28 cellular contexts compared by ENCODE assay signal in genomic region chr3:65479118-65479517, GRCh38.
"Had no signal": no experiment of that assay in that cellular context is flagged by ENCODE, and none has a peak within 500 bp of the region (broad histone marks: within the 10 kb centered on the region; RNA-seq: fewer than 3 reads in every experiment).

No MANE protein-coding gene starts in this region.

- H3K27me3 ChIP-seq: MG63 had no signal

- H3K27ac Mint-ChIP-seq: activated CD4-positive, alpha-beta T cell treated with anti-CD3 and anti-CD28 coated beads for 36 hours; activated CD8-positive, alpha-beta T cell treated with anti-CD3 and anti-CD28 coated beads for 36 hours; activated naive CD4-positive, alpha-beta T cell treated with anti-CD3 and anti-CD28 coated beads, Interleukin-2, amount 10 ng/mL, durations not matched to agents 7 days and 5 days; activated naive CD8-positive, alpha-beta T cell treated with anti-CD3 and anti-CD28 coated beads for 36 hours; activated T-cell treated with anti-CD3 and anti-CD28 coated beads, Interleukin-2, amount 50 U/mL, for 72 hours; activated T-helper 2 cell treated with anti-CD3 and anti-CD28 coated beads, Interferon-gamma antibody, Interleukin-2, Interleukin-4, amounts not matched to agents 10 μg/mL and 5 μg/mL and 100 μg/mL, durations not matched to agents 14 hours and 24 hours and 36 hours; T-cell had no signal

- H3K4me3 ChIP-seq: MG63, SK-N-MC had no signal

- H3K9me3 ChIP-seq: MG63 had no signal

- DNase-seq: activated CD4-positive, alpha-beta T cell treated with anti-CD3 and anti-CD28 coated beads for 36 hours; activated CD4-positive, alpha-beta T cell treated with anti-CD3 and anti-CD28 coated beads, Interleukin-2, amount 50 U/mL, for 1 hour; activated CD4-positive, CD25-positive, alpha-beta regulatory T cell; activated CD8-positive, alpha-beta memory T cell treated with anti-CD3 and anti-CD28 coated beads, Interleukin-2, amount 50 U/mL, for 4 hours; activated CD8-positive, alpha-beta T cell treated with anti-CD3 and anti-CD28 coated beads for 36 hours; activated gamma-delta T cell treated with Interleukin-2 at 50 U/mL for 16 hours; activated naive CD4-positive, alpha-beta T cell treated with anti-CD3 and anti-CD28 coated beads, Interleukin-2, amount 10 ng/mL, durations not matched to agents 7 days and 5 days; activated naive CD8-positive, alpha-beta T cell treated with anti-CD3 and anti-CD28 coated beads for 36 hours; activated T-cell treated with anti-CD3 and anti-CD28 coated beads, Interleukin-2, amount 50 U/mL, for 72 hours; cerebellar nuclear complex; MG63; MV-4-11; NCI-H1092 treated with DMSO at 0.1 percent for 48 hours; NCI-H1417 treated with DMSO at 0.1 percent for 48 hours; NCI-H1694; NCI-H2029 treated with DMSO at 0.1 percent for 48 hours; NCI-H345; NCI-H510A; NK-92 treated with Interleukin-12 subunit alpha and Interleukin-12 subunit beta, amount 100 ng/mL, for 24 hours; OCI-M1; RPMI8226; T-cell; T-helper 2 cell; T1000 had no signal

- H3K4me1 Mint-ChIP-seq: activated CD4-positive, alpha-beta T cell treated with anti-CD3 and anti-CD28 coated beads for 36 hours; activated naive CD4-positive, alpha-beta T cell treated with anti-CD3 and anti-CD28 coated beads, Interleukin-2, amount 10 ng/mL, durations not matched to agents 7 days and 5 days; activated naive CD8-positive, alpha-beta T cell treated with anti-CD3 and anti-CD28 coated beads for 36 hours; T-cell had no signal

- ATAC-seq: activated CD4-positive, alpha-beta T cell treated with anti-CD3 and anti-CD28 coated beads for 36 hours; activated CD8-positive, alpha-beta T cell treated with anti-CD3 and anti-CD28 coated beads for 36 hours; activated T-cell treated with anti-CD3 and anti-CD28 coated beads, Interleukin-2, amount 50 U/mL, for 72 hours; Panc1; Right ventricle myocardium inferior; T-cell had no signal

- H3K27ac ChIP-seq: SK-N-MC had no signal

- H3K36me3 Mint-ChIP-seq: activated naive CD4-positive, alpha-beta T cell treated with anti-CD3 and anti-CD28 coated beads, Interleukin-2, amount 10 ng/mL, durations not matched to agents 7 days and 5 days; activated naive CD8-positive, alpha-beta T cell treated with anti-CD3 and anti-CD28 coated beads for 36 hours; T-cell had no signal

- H3K36me3 ChIP-seq: MG63 had no signal

- H3K9me3 Mint-ChIP-seq: activated naive CD4-positive, alpha-beta T cell treated with anti-CD3 and anti-CD28 coated beads, Interleukin-2, amount 10 ng/mL, durations not matched to agents 7 days and 5 days; activated naive CD8-positive, alpha-beta T cell treated with anti-CD3 and anti-CD28 coated beads for 36 hours; activated T-cell treated with anti-CD3 and anti-CD28 coated beads, Interleukin-2, amount 50 U/mL, for 72 hours; activated T-helper 2 cell treated with anti-CD3 and anti-CD28 coated beads, Interferon-gamma antibody, Interleukin-2, Interleukin-4, amounts not matched to agents 10 μg/mL and 5 μg/mL and 100 μg/mL, durations not matched to agents 14 hours and 24 hours and 36 hours had no signal

- H3K27me3 Mint-ChIP-seq: activated CD4-positive, alpha-beta T cell treated with anti-CD3 and anti-CD28 coated beads for 36 hours; activated CD8-positive, alpha-beta T cell treated with anti-CD3 and anti-CD28 coated beads for 36 hours; activated naive CD4-positive, alpha-beta T cell treated with anti-CD3 and anti-CD28 coated beads, Interleukin-2, amount 10 ng/mL, durations not matched to agents 7 days and 5 days; T-cell had no signal

- H3K4me3 Mint-ChIP-seq: activated CD4-positive, alpha-beta T cell treated with anti-CD3 and anti-CD28 coated beads for 36 hours; activated CD8-positive, alpha-beta T cell treated with anti-CD3 and anti-CD28 coated beads for 36 hours; activated naive CD4-positive, alpha-beta T cell treated with anti-CD3 and anti-CD28 coated beads, Interleukin-2, amount 10 ng/mL, durations not matched to agents 7 days and 5 days; activated naive CD8-positive, alpha-beta T cell treated with anti-CD3 and anti-CD28 coated beads for 36 hours; activated T-cell treated with anti-CD3 and anti-CD28 coated beads, Interleukin-2, amount 50 U/mL, for 72 hours; T-cell had no signal
